ENCODE assay signal across 1 cellular context in genomic region chr4:95204267-95204835, GRCh38.
TF ChIP-seq lines count a peak whose summit lies in the region.

No MANE protein-coding gene starts in this region.

TF ChIP-seq in WTC11, 78 proteins besides CTCF, POLR2A, EP300 and RAD21 (continued from another document):
- no peak for TF ChIP-seq PRDM15 (CRISPR knock-in tag; IDR thresholded peaks at IDR 0.05)
- TF ChIP-seq HMGA2 (CRISPR knock-in tag; IDR thresholded peaks at IDR 0.05) = no peak
- no peak for TF ChIP-seq ZNF396 (CRISPR knock-in tag; IDR thresholded peaks at IDR 0.05; ENCODE audit: borderline replicate concordance)
- no peak for TF ChIP-seq E2F1 (CRISPR knock-in tag; IDR thresholded peaks at IDR 0.05)
